1 cellular context compared by ENCODE assay signal in the genomic region with DNA sequence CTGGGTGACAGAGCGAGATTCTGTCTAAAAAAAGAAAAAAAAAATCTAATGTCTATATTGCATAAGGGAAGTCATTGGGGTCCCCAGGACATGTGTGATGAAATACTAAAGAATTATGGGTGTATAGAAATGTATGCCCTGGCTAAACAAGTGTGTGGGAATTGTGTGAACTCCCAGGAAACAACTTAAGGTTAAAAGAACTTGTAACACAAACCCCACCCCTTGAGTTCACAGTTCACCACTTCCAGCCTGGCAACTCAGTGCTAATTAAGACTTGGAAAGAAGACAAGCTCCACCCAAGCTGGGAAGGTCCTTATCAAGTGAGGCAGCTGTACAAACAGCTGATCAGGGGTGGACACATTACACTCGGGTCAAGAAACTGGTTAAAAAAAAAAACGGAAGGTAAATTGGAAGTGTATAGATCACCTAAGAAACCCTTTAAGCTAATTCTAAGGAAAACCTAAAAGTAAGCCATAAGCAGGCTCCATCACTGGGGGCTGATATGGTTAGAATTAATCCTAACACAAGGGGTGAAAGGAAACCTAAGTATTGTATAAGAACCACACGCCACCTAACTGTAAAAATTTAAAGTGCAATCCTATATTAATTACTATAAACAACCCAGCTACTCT.
TF ChIP-seq lines count a peak whose summit lies in the region.

No MANE protein-coding gene starts in this region.

TF ChIP-seq in K562, 482 proteins besides CTCF, POLR2A, EP300 and RAD21 (continued from another document):
- TF ChIP-seq, protein P1, sequence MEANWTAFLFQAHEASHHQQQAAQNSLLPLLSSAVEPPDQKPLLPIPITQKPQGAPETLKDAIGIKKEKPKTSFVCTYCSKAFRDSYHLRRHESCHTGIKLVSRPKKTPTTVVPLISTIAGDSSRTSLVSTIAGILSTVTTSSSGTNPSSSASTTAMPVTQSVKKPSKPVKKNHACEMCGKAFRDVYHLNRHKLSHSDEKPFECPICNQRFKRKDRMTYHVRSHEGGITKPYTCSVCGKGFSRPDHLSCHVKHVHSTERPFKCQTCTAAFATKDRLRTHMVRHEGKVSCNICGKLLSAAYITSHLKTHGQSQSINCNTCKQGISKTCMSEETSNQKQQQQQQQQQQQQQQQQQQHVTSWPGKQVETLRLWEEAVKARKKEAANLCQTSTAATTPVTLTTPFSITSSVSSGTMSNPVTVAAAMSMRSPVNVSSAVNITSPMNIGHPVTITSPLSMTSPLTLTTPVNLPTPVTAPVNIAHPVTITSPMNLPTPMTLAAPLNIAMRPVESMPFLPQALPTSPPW (CRISPR knock-in tag; IDR thresholded peaks at IDR 0.05), result peak; percentile 56
- TF ChIP-seq SMAD1 (IDR thresholded peaks at IDR 0.05; ENCODE audit: low read depth, low read length, partially characterized antibody), result no peak
- no peak for TF ChIP-seq ZC3H11A (IDR thresholded peaks at IDR 0.05; ENCODE audit: low read depth, low read length)
- TF ChIP-seq FOXA1 (IDR thresholded peaks at IDR 0.05; ENCODE audit: borderline replicate concordance), result no peak
